8 cellular contexts compared by ENCODE assay signal in genomic region chr5:67182406-67182805, GRCh38. TPM values are rescaled to one million over a fixed set of nuclear protein-coding genes. Genes with fewer than 3 reads are reported as not detected.
DNase-seq lines count a peak whose midpoint lies in the region; ATAC-seq and TF ChIP-seq lines count a peak whose summit lies in the region.

No MANE protein-coding gene starts in this region.

- no peak for TF ChIP-seq CTCF in WTC11 (IDR thresholded peaks at IDR 0.05)
- no peak for TF ChIP-seq CTCF in psoas muscle (IDR thresholded peaks at IDR 0.05)

- peak overlapping the region; percentile 16; the same call in 1 of the 2 replicates for H3K4me3 Mint-ChIP-seq in WTC11

- no peaks in the 10 kb centered on the region for H3K27me3 ChIP-seq in psoas muscle (ENCODE audit: insufficient read depth in 3 of 3, low read length in 2 of 3)

- intact Hi-C loops in Right ventricle myocardium superior (cut with DNase I) (no loop called here), psoas muscle (cut with DNase I) (no loop called here)

- ATAC-seq in WTC11, result peak; percentile 98
- ATAC-seq in Right ventricle myocardium superior (ENCODE audit: poor library complexity), result peak; percentile 94
- ATAC-seq in psoas muscle, result peak; percentile 47 to 87 (median 82)
- no peak for ATAC-seq in GM19351 (IDR thresholded peaks at IDR 0.05; ENCODE audit: unreplicated experiment)
- ATAC-seq in GM19452 (IDR thresholded peaks at IDR 0.05; ENCODE audit: unreplicated experiment), result no peak
- ATAC-seq in HG03460 (IDR thresholded peaks at IDR 0.05; ENCODE audit: unreplicated experiment), result no peak

- POLR2A ChIA-PET in WTC11 (lab: Charles Lee), result no interaction called here

- no peaks in the 10 kb centered on the region for H3K4me1 ChIP-seq in psoas muscle

- no peaks in the 10 kb centered on the region for H3K36me3 ChIP-seq in psoas muscle (ENCODE audit: insufficient read depth in 1 of 2, low read depth in 1 of 2)

- peak; percentile 68 for DNase-seq in EL
- peak; percentile 36 for DNase-seq in WTC11 (ENCODE audit: low spot score)
- DNase-seq in Right ventricle myocardium superior, result peak; percentile 78
- DNase-seq in psoas muscle, result peak; percentile 68 to 79
- no peak for DNase-seq in NCI-H2081 treated with DMSO at 0.1 percent for 48 hours (lab: John Stamatoyannopoulos, UW)

- CTCF ChIA-PET in WTC11 (lab: Charles Lee), result interaction anchor here (1.1 kb wide), 1 partner anchor 16 kb away, joined by 4 read pairs; no protein-coding TSS in a partner anchor

- H3K27ac ChIP-seq in psoas muscle, result no peak overlapping the region

- WGBS in psoas muscle, 3 donors, result 9 to 14% (median 9%) methylated on average over 6 of the region's 6 CpGs

- no peaks in the 10 kb centered on the region for H3K9me3 ChIP-seq in psoas muscle

- H3K9me3 Mint-ChIP-seq in WTC11, result peaks cover 11% of the 10 kb centered on the region

- no peak overlapping the region for H3K4me3 ChIP-seq in psoas muscle

- H3K4me1 Mint-ChIP-seq in WTC11, result peaks cover 24% of the 10 kb centered on the region

- peaks cover 2% of the 10 kb centered on the region for H3K36me3 Mint-ChIP-seq in WTC11

- H3K27me3 Mint-ChIP-seq in WTC11 (ENCODE audit: low read depth), result peaks cover 10% of the 10 kb centered on the region

- H3K27ac Mint-ChIP-seq in WTC11, result peak overlapping the region; percentile 4; the same call in 1 of the 2 replicates

TF ChIP-seq in WTC11, 78 proteins besides CTCF, POLR2A, EP300 and RAD21:
- TF ChIP-seq SP1 (CRISPR knock-in tag; conservative IDR thresholded peaks at IDR 0.05) (no peak; the same call in 1 of the 2 replicates), ZNF232 (CRISPR knock-in tag; IDR thresholded peaks at IDR 0.05) (0 out of 2 replicates have a peak, but pooled peaks have one; percentile 20)
- TF ChIP-seq, protein P1, sequence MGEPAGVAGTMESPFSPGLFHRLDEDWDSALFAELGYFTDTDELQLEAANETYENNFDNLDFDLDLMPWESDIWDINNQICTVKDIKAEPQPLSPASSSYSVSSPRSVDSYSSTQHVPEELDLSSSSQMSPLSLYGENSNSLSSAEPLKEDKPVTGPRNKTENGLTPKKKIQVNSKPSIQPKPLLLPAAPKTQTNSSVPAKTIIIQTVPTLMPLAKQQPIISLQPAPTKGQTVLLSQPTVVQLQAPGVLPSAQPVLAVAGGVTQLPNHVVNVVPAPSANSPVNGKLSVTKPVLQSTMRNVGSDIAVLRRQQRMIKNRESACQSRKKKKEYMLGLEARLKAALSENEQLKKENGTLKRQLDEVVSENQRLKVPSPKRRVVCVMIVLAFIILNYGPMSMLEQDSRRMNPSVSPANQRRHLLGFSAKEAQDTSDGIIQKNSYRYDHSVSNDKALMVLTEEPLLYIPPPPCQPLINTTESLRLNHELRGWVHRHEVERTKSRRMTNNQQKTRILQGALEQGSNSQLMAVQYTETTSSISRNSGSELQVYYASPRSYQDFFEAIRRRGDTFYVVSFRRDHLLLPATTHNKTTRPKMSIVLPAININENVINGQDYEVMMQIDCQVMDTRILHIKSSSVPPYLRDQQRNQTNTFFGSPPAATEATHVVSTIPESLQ (CRISPR knock-in tag; IDR thresholded peaks at IDR 0.05), result no peak

RNA-seq across cellular contexts. Expression of gene CD180, which starts 14.2 kb away (rescaled TPM):
- total RNA-seq in WTC11 (2021) (not detected in 3 replicates), Right ventricle myocardium superior (0.65 TPM), psoas muscle (under 1 TPM; 0.24 to 0.74 (median 0.55) TPM)
- under 1 TPM; 0.06 to 0.10 (median 0.06) TPM for polyA plus RNA-seq in psoas muscle

Comparison
In these comparisons a context has a peak if more than half of its experiments do, and no peak if none do; other contexts are left out.
1. ATAC-seq: peak in WTC11 (single experiment), Right ventricle myocardium superior (single experiment) and psoas muscle (4 of 4); none in GM19351 (single experiment), GM19452 (single experiment) and HG03460 (single experiment).